ENCODE assay signal across 8 cellular contexts in the genomic region with DNA sequence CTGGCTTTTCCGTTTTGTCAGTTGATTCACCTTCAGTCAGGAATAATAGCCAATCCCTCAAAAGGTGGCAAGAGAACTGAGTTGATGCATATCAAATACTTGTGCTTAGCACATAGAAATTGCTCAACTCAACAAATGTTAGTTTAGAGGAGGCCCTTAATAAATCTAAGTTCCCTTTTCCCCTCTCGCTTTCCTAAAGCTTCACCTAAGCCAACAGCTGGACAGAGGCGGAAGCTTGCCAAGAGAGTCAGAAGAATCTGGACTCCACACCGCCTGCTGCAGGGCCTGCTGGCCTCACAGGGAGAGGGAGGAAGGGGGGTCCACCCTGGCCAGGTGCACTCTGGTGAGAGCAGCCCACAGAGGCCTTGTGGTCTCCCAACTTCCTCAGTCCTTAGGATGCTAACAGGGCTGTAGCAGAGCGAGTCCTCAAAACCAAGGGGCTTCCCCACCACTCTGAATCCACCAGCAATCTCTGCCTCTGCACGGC.
DNase-seq lines count a peak whose midpoint lies in the region; ATAC-seq and TF ChIP-seq lines count a peak whose summit lies in the region.

No MANE protein-coding gene starts in this region.

- no peak overlapping the region for H3K9ac ChIP-seq in Loucy (ENCODE audit: low read depth, low read length, poor library complexity, severe bottlenecking)
- no peak overlapping the region for H3K9ac ChIP-seq in Karpas-422 (ENCODE audit: low read length)

- H3K36me3 Mint-ChIP-seq in CD14-positive monocyte (peaks cover 22 to 30% of the 10 kb centered on the region in 2 donors), brain (no peaks in the 10 kb centered on the region)
- peaks cover 0 to 11% (median 5%) of the 10 kb centered on the region in 5 donors for H3K36me3 Mint-ChIP-seq in naive thymus-derived CD4-positive, alpha-beta T cell

- H3K36me3 ChIP-seq in Loucy (ENCODE audit: insufficient read depth, low read length) (peaks cover 61% of the 10 kb centered on the region; the same call in 1 of the 2 replicates), Karpas-422 (ENCODE audit: insufficient read depth, low read length) (no peaks in the 10 kb centered on the region)
- no peaks in the 10 kb centered on the region for H3K36me3 ChIP-seq in naive thymus-derived CD4-positive, alpha-beta T cell (ENCODE audit: control insufficient read depth in 2 of 3, insufficient read depth in 3 of 3, low read length in 3 of 3)

- peaks cover 41% of the 10 kb centered on the region for H3K4me1 ChIP-seq in Loucy (ENCODE audit: insufficient read depth, low read length, poor library complexity, severe bottlenecking)
- H3K4me1 ChIP-seq in naive thymus-derived CD4-positive, alpha-beta T cell (ENCODE audit: control insufficient read depth in 2 of 2, insufficient read depth in 2 of 2, low read length in 2 of 2): peaks cover 25 to 36% of the 10 kb centered on the region in 2 donors
- no peaks in the 10 kb centered on the region for H3K4me1 ChIP-seq in Karpas-422 (ENCODE audit: low read length)

- H3K9me2 ChIP-seq in Loucy (replicated peaks; ENCODE audit: low read depth, low read length): no peaks in the 10 kb centered on the region
- no peaks in the 10 kb centered on the region for H3K9me2 ChIP-seq in Karpas-422 (replicated peaks; ENCODE audit: insufficient read depth, low read length)

- H3K27me3 ChIP-seq in Loucy (ENCODE audit: insufficient read depth, low read length, poor library complexity, severe bottlenecking) (no peaks in the 10 kb centered on the region), Karpas-422 (ENCODE audit: low read length) (no peaks in the 10 kb centered on the region)
- H3K27me3 ChIP-seq in naive thymus-derived CD4-positive, alpha-beta T cell (ENCODE audit: control insufficient read depth in 2 of 2, insufficient read depth in 2 of 2, low read length in 2 of 2): no peaks in the 10 kb centered on the region

- H4K20me1 ChIP-seq in Loucy (ENCODE audit: insufficient read depth, low read length, poor library complexity, severe bottlenecking): peaks cover 100% of the 10 kb centered on the region
- H4K20me1 ChIP-seq in Karpas-422 (ENCODE audit: insufficient read depth, low read depth, low read length): 0 out of 2 replicates have a peak, but pooled peaks cover 6% of the 10 kb centered on the region

- no peak overlapping the region for H3K27ac ChIP-seq in naive thymus-derived CD4-positive, alpha-beta T cell (ENCODE audit: low read depth, low read length)
- H3K27ac ChIP-seq in Karpas-422 (ENCODE audit: low read length): no peak overlapping the region

- H3K4me2 ChIP-seq in Loucy (ENCODE audit: low read depth, low read length, poor library complexity, severe bottlenecking): peak overlapping the region; percentile 46
- H3K4me2 ChIP-seq in Karpas-422 (ENCODE audit: low read depth, low read length, poor library complexity, severe bottlenecking): no peak overlapping the region

- CTCF ChIA-PET in naive thymus-derived CD4-positive, alpha-beta T cell (lab: Charles Lee): interaction anchor here (0.7 kb wide), 1 partner anchor 212 kb away, joined by 3 read pairs; no protein-coding TSS in a partner anchor

- intact Hi-C loops in CD14-positive monocyte (cut with micrococcal nuclease): loop anchor here in 1 of 2 donors (2.0 to 10.0 kb wide), 5 partner anchors 19 to 215 kb away; a partner anchor contains a TSS
- intact Hi-C loops in naive thymus-derived CD4-positive, alpha-beta T cell (cut with micrococcal nuclease): loop anchor here (2.0 to 5.0 kb wide), 4 partner anchors 17 to 288 kb away; a partner anchor contains a TSS

- no peaks in the 10 kb centered on the region for H3F3A ChIP-seq in Loucy (ENCODE audit: low read depth)

- H3K27ac Mint-ChIP-seq in CD14-positive monocyte: peak overlapping the region; percentile 98 to 100 (median 99)
- H3K27ac Mint-ChIP-seq in brain: peak overlapping the region; percentile 81 to 94 (median 88)
- H3K27ac Mint-ChIP-seq in naive thymus-derived CD4-positive, alpha-beta T cell: peak overlapping the region in 4 of 9 donors; percentile 9 to 92 (median 63)

- no peak for TF ChIP-seq CTCF in CD14-positive monocyte (IDR thresholded peaks at IDR 0.05)
- TF ChIP-seq CTCF in Loucy (conservative IDR thresholded peaks at IDR 0.05; ENCODE audit: low read length): no peak
- TF ChIP-seq CTCF in brain (conservative IDR thresholded peaks at IDR 0.05): no peak

- H3K9me3 Mint-ChIP-seq in CD14-positive monocyte: peaks cover 0 to 1% (median 0%) of the 10 kb centered on the region in 7 donors
- no peaks in the 10 kb centered on the region for H3K9me3 Mint-ChIP-seq in brain
- H3K9me3 Mint-ChIP-seq in naive thymus-derived CD4-positive, alpha-beta T cell: peaks cover 0 to 1% (median 0%) of the 10 kb centered on the region in 11 donors

- peak overlapping the region; percentile 58 to 73 for H3K4me3 Mint-ChIP-seq in CD14-positive monocyte
- H3K4me3 Mint-ChIP-seq in brain: peak overlapping the region in 2 of 5 experiments; percentile 71 to 79
- peak overlapping the region in 6 of 10 donors; percentile 5 to 73 (median 56) for H3K4me3 Mint-ChIP-seq in naive thymus-derived CD4-positive, alpha-beta T cell

- DNase-seq in CD14-positive monocyte (ENCODE audit: low spot score) (peak; percentile 66), Karpas-422 (no peak), NCI-H1105 treated with DMSO at 0.1 percent for 48 hours (lab: John Stamatoyannopoulos, UW) (no peak), NCI-H345 (lab: John Stamatoyannopoulos, UW) (no peak)
- no peak for DNase-seq in naive thymus-derived CD4-positive, alpha-beta T cell

- no peaks in the 10 kb centered on the region for H3K9me3 ChIP-seq in Loucy (ENCODE audit: insufficient read depth, low read depth, low read length)
- H3K9me3 ChIP-seq in naive thymus-derived CD4-positive, alpha-beta T cell (ENCODE audit: control insufficient read depth in 2 of 3, low read length in 3 of 3): no peaks in the 10 kb centered on the region
- no peaks in the 10 kb centered on the region for H3K9me3 ChIP-seq in Karpas-422 (ENCODE audit: low read length)

- POLR2A ChIA-PET in naive thymus-derived CD4-positive, alpha-beta T cell (lab: Charles Lee): no interaction called here

- H3K27me3 Mint-ChIP-seq in CD14-positive monocyte (ENCODE audit: low read depth in 3 of 3): peaks cover 0 to 1% (median 0%) of the 10 kb centered on the region in 3 donors
- H3K27me3 Mint-ChIP-seq in brain: no peaks in the 10 kb centered on the region
- no peaks in the 10 kb centered on the region for H3K27me3 Mint-ChIP-seq in naive thymus-derived CD4-positive, alpha-beta T cell

- no peak overlapping the region for H2AFZ ChIP-seq in Loucy (ENCODE audit: low read length)
- H2AFZ ChIP-seq in Karpas-422 (ENCODE audit: low read length): no peak overlapping the region

- H3K4me1 Mint-ChIP-seq in CD14-positive monocyte: peaks cover 79% of the 10 kb centered on the region
- peaks cover 76% of the 10 kb centered on the region for H3K4me1 Mint-ChIP-seq in brain
- peaks cover 36 to 69% (median 51%) of the 10 kb centered on the region in 7 donors for H3K4me1 Mint-ChIP-seq in naive thymus-derived CD4-positive, alpha-beta T cell

- peak; percentile 37 for ATAC-seq in GM21367 (IDR thresholded peaks at IDR 0.05; ENCODE audit: unreplicated experiment)
- ATAC-seq in naive thymus-derived CD4-positive, alpha-beta T cell: peak; percentile 52

- H3K4me3 ChIP-seq in Loucy (ENCODE audit: low read length, poor library complexity, severe bottlenecking): no peak overlapping the region
- no peak overlapping the region for H3K4me3 ChIP-seq in naive thymus-derived CD4-positive, alpha-beta T cell (ENCODE audit: low read length)
- H3K4me3 ChIP-seq in Karpas-422 (ENCODE audit: low read length): no peak overlapping the region

- H3K79me2 ChIP-seq in Loucy (ENCODE audit: insufficient read depth, low read length) (peaks cover 100% of the 10 kb centered on the region), Karpas-422 (ENCODE audit: low read length) (no peaks in the 10 kb centered on the region)
